In the genomic region with DNA sequence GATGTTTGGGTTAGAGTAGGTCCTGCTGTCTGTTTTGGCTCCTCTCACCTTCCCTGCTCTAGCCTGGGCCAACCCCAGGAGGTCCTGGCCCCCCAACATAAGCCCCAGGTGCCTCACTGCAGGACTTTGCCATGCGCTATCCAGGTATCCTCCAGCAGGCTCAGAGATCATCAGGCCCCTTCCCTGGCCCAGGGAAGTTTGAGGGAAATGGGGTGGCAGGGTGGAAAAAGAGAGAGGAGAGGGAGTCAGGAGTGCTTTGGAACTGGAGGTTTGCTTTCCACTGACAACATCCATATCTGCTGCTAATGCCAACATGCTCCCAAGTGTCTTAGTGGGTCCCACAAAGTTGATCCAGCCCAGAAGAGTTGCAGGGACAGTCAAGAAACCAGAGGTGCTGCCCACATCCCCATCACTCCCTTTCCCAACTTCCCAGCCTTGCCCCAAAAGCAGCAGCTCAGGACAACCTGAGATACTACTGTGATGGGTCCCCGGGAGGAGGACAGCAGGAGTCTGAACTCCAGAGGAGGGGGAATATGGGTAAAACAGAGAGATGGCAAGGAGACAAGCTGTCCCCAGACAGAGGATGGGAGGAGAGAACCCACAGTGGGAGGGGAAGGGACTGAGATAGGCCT, we compare ENCODE assay signal across 9 cellular contexts. TPM values are rescaled to one million over a fixed set of nuclear protein-coding genes. Genes with fewer than 3 reads are reported as not detected.
DNase-seq lines count a peak whose midpoint lies in the region; ATAC-seq, FAIRE-seq and TF ChIP-seq lines count a peak whose summit lies in the region.
"Had no signal": no experiment of that assay in that cellular context is flagged by ENCODE, and none has a peak within 500 bp of the region (broad histone marks: within the 10 kb centered on the region; RNA-seq: fewer than 3 reads in every experiment).

No MANE protein-coding gene starts in this region.

- no peak overlapping the region for H2AFZ ChIP-seq in HepG2 (ENCODE audit: low read length)

- peaks cover 18% of the 10 kb centered on the region for H3K79me2 ChIP-seq in HepG2 (ENCODE audit: insufficient read depth, low read length)

- peaks cover 39% of the 10 kb centered on the region for H3K4me1 ChIP-seq in HUES64 (ENCODE audit: insufficient read depth, low read length)
- H3K4me1 ChIP-seq in breast epithelium = peaks cover 17 to 44% of the 10 kb centered on the region in 2 donors
- peaks cover 67% of the 10 kb centered on the region for H3K4me1 ChIP-seq in HepG2 (ENCODE audit: insufficient read depth, low read length)

- TF ChIP-seq POLR2A in breast epithelium (IDR thresholded peaks at IDR 0.05) = no peak
- TF ChIP-seq POLR2A in HepG2 (IDR thresholded peaks at IDR 0.05; ENCODE audit: insufficient read depth in 1 of 2, low read depth in 2 of 2, low read length in 2 of 2) = no peak

- peak overlapping the region; percentile 95 for H3K4me2 ChIP-seq in HepG2 (ENCODE audit: low read depth, low read length)

- WGBS in HUES64 = 74% methylated on average over 2 of the region's 2 CpGs
- 10% methylated on average over 2 of the region's 2 CpGs for WGBS in HepG2 (ENCODE audit: low lambda C conversion rate)

- TSS peak; percentile 29 for BruUV-seq in HepG2 (replicated peaks; lab: Mats Ljungman, UMichigan)

- intact Hi-C loops in breast epithelium (cut with DNase I; ENCODE audit: low total_unique reads) = no loop called here
- intact Hi-C loops in HepG2 (cut with micrococcal nuclease; ENCODE audit: unreplicated experiment) = no loop called here

- no peak for TF ChIP-seq RAD21 in HepG2 (CRISPR knock-in tag; IDR thresholded peaks at IDR 0.05)

- no peaks in the 10 kb centered on the region for H4K20me1 ChIP-seq in HepG2 (ENCODE audit: insufficient read depth, low read length)

- in situ Hi-C loops in HepG2 (cut with HindIII; ENCODE audit: extremely low pct_ligation_motif_present, low pct_unique_long_range_greater_than_20kb) = no loop called here

- FAIRE-seq in HepG2 (lab: Jason Lieb, UNC) = no peak

- H3K9ac ChIP-seq in HUES64 (ENCODE audit: low read depth, low read length) (peak overlapping the region; percentile 26; the same call in 1 of the 2 replicates), HepG2 (ENCODE audit: insufficient read depth, low read depth, low read length) (peak overlapping the region; percentile 77)

- H3K9me3 ChIP-seq in HUES64 (ENCODE audit: insufficient read depth, low read depth, low read length) (no peaks in the 10 kb centered on the region), breast epithelium (no peaks in the 10 kb centered on the region), HepG2 (ENCODE audit: low read length) (no peaks in the 10 kb centered on the region)

- TF ChIP-seq CTCF in breast epithelium (IDR thresholded peaks at IDR 0.05) (no peak), HepG2 (CRISPR knock-in tag; IDR thresholded peaks at IDR 0.05) (no peak)

- H3K4me3 ChIP-seq in HUES64 (ENCODE audit: low read length) (peak overlapping the region; percentile 41), breast epithelium (peak overlapping the region; percentile 68 to 80 (median 78)), HepG2 (replicated peaks in 1 of 3; ENCODE audit: insufficient read depth in 1 of 3, low read depth in 2 of 3, low read length in 3 of 3) (peak overlapping the region; percentile 59 to 80 (median 74))

- ATAC-seq in HepG2 = no peak
- ATAC-seq: activated CD4-positive, alpha-beta T cell treated with anti-CD3 and anti-CD28 coated beads for 36 hours had no signal

- H3K27me3 ChIP-seq in HUES64 (ENCODE audit: insufficient read depth, low read length) = peaks cover 5% of the 10 kb centered on the region
- H3K27me3 ChIP-seq in breast epithelium = no peaks in the 10 kb centered on the region
- no peaks in the 10 kb centered on the region; a peak in 1 of 5 replicates for H3K27me3 ChIP-seq in HepG2 (ENCODE audit: control insufficient read depth in 1 of 2, insufficient read depth in 2 of 2, low read length in 2 of 2)

- H3K27ac ChIP-seq in HUES64 (ENCODE audit: low read depth, low read length) = peak overlapping the region; percentile 79; the same call in 1 of the 2 replicates
- peak overlapping the region; percentile 97 to 99 for H3K27ac ChIP-seq in breast epithelium
- H3K27ac ChIP-seq in HepG2 (ENCODE audit: extremely low read length, insufficient read depth, low read length) = peak overlapping the region; percentile 89
- peak overlapping the region; percentile 99 for H3K27ac ChIP-seq in substantia nigra (ENCODE audit: low read depth, low read length, poor library complexity, severe bottlenecking)

- POLR2A ChIA-PET in HepG2 (lab: Yijun Ruan, JAX) = interaction anchor here (0.6 to 8.3 kb wide), 14 partner anchors 10 to 450 kb away, joined by 3 to 83 read pairs (median 10); a partner anchor contains a TSS

- H3K36me3 ChIP-seq in HUES64 (ENCODE audit: insufficient read depth, low read length) = peaks cover 4% of the 10 kb centered on the region; the same call in 1 of the 2 replicates
- H3K36me3 ChIP-seq in breast epithelium = no peaks in the 10 kb centered on the region
- 0 out of 5 replicates have a peak, but pooled peaks cover 0 to 6% of the 10 kb centered on the region in 2 experiments for H3K36me3 ChIP-seq in HepG2 (replicated peaks in 1 of 2; ENCODE audit: control insufficient read depth in 1 of 2, insufficient read depth in 2 of 2, low read length in 2 of 2)

- DNase-seq in breast epithelium (ENCODE audit: low spot score in 2 of 2) (no peak), HepG2 (ENCODE audit: low spot score) (no peak), substantia nigra (lab: John Stamatoyannopoulos, UW) (peak in 2 of 49 donors; percentile 58 to 69), RKO (ENCODE audit: low spot score) (no peak)
- no peak for DNase-seq in stimulated activated naive CD4-positive, alpha-beta T cell treated with Interleukin-2 at 50 U/mL for 16 hours (lab: John Stamatoyannopoulos, UW)
- no peak for DNase-seq in activated T-cell treated with anti-CD3 and anti-CD28 coated beads, Interleukin-2, amount 50 U/mL, for 48 hours
- DNase-seq in activated effector memory CD4-positive, alpha-beta T cell treated with anti-CD3 and anti-CD28 coated beads, Interleukin-2, amount 50 U/mL, for 16 hours = no peak

- TF ChIP-seq EP300 in HepG2 (IDR thresholded peaks at IDR 0.05; ENCODE audit: low read depth in 2 of 2, low read length in 2 of 2) = no peak
- no peak for TF ChIP-seq EP300 in HepG2 (CRISPR knock-in tag; IDR thresholded peaks at IDR 0.05; ENCODE audit: borderline replicate concordance)

- CTCF ChIA-PET in HepG2 (lab: Yijun Ruan, JAX; ENCODE audit: low intra/inter-chr PET ratio, low total read pairs) = no interaction called here

RNA-seq across cellular contexts. Expression of a gene that starts 0.7 kb away (rescaled TPM):
- 4.4 TPM for polyA plus RNA-seq in HUES64 (2013, experiment 1 of 2)
- polyA plus RNA-seq in HUES64 (2013, experiment 2 of 2) = 9.8 TPM
- total RNA-seq in breast epithelium = 100 to 1,000 TPM in 2 of 3 donors, 10 to 100 TPM in 1; 65.4 to 228 (median 156) TPM
- total RNA-seq in HepG2 (2016; rRNA removed; fragmentation: Illumina TruSeq; extraction: Trizol) = 3.2 and 8.9 TPM in 2 replicates
- 3.1 and 5.0 TPM in 2 replicates for total RNA-seq in HepG2 (2016; cell fraction: cytosol; rRNA removed; fragmentation: Illumina TruSeq; extraction: Trizol; ENCODE audit: low read depth)
- 2.8 and 9.5 TPM in 2 replicates for total RNA-seq in HepG2 (2016; cell fraction: insoluble cytoplasmic fraction; rRNA removed; fragmentation: Illumina TruSeq; extraction: Trizol)
- 3.1 and 3.8 TPM in 2 replicates for total RNA-seq in HepG2 (2016; cell fraction: membrane; rRNA removed; fragmentation: Illumina TruSeq; extraction: Trizol)
- 13.3 and 14.8 TPM in 2 replicates for total RNA-seq in HepG2 (2016; cell fraction: nucleus; rRNA removed; fragmentation: Illumina TruSeq; extraction: Trizol)
- polyA plus RNA-seq in HepG2 (2011; rRNA removed) = 18.0 and 20.4 TPM in 2 replicates
- polyA plus RNA-seq in HepG2 (2011; cell fraction: cytosol; rRNA removed) = 3.9 and 6.8 TPM in 2 replicates
- 181 and 258 TPM in 2 replicates for polyA plus RNA-seq in HepG2 (2011; cell fraction: nucleus; rRNA removed)
- 13.0 and 15.3 TPM in 2 replicates for polyA plus RNA-seq in HepG2 (2012)
- polyA plus RNA-seq in HepG2 (2016; cell fraction: cytosol; fragmentation: Illumina TruSeq; extraction: Trizol; ENCODE audit: low read depth) = 0.96 and 1.4 TPM in 2 replicates
- polyA plus RNA-seq in HepG2 (2016; cell fraction: insoluble cytoplasmic fraction; fragmentation: Illumina TruSeq; extraction: Trizol; ENCODE audit: low read depth) = 5.7 and 8.2 TPM in 2 replicates
- 2.0 and 4.2 TPM in 2 replicates for polyA plus RNA-seq in HepG2 (2016; cell fraction: membrane; fragmentation: Illumina TruSeq; extraction: Trizol; ENCODE audit: low read depth)
- polyA plus RNA-seq in HepG2 (2016; cell fraction: nucleus; fragmentation: Illumina TruSeq; extraction: Trizol; ENCODE audit: insufficient read depth, low read depth) = 34.1 and 49.0 TPM in 2 replicates
- polyA minus RNA-seq in HepG2 (2011; rRNA and poly(A)+ RNA removed; ENCODE audit: low replicate concordance) = 34.0 and 38.3 TPM in 2 replicates
- 9.9 and 10.3 TPM in 2 replicates for polyA minus RNA-seq in HepG2 (2011; cell fraction: cytosol; rRNA and poly(A)+ RNA removed)
- 63.8 and 80.3 TPM in 2 replicates for polyA minus RNA-seq in HepG2 (2011; cell fraction: nucleus; rRNA and poly(A)+ RNA removed)

RNA-seq across cellular contexts. Expression of a gene that starts 28.6 kb away (rescaled TPM):
- polyA plus RNA-seq in HUES64 (2013, experiment 1 of 2) = 3.9 TPM
- polyA plus RNA-seq in HUES64 (2013, experiment 2 of 2) = 4.8 TPM
- total RNA-seq in breast epithelium (10 to 100 TPM; 31.8 to 45.8 (median 36.3) TPM), HepG2 (2016; rRNA removed; fragmentation: Illumina TruSeq; extraction: Trizol) (9.0 and 9.2 TPM in 2 replicates)
- total RNA-seq in HepG2 (2016; cell fraction: cytosol; rRNA removed; fragmentation: Illumina TruSeq; extraction: Trizol; ENCODE audit: low read depth) = 0.79 and 1.3 TPM in 2 replicates
- 7.9 and 8.6 TPM in 2 replicates for total RNA-seq in HepG2 (2016; cell fraction: insoluble cytoplasmic fraction; rRNA removed; fragmentation: Illumina TruSeq; extraction: Trizol)
- 2.8 and 3.1 TPM in 2 replicates for total RNA-seq in HepG2 (2016; cell fraction: membrane; rRNA removed; fragmentation: Illumina TruSeq; extraction: Trizol)
- 5.1 and 5.3 TPM in 2 replicates for total RNA-seq in HepG2 (2016; cell fraction: nucleus; rRNA removed; fragmentation: Illumina TruSeq; extraction: Trizol)
- polyA plus RNA-seq in HepG2 (2011; rRNA removed) = 9.2 and 10.7 TPM in 2 replicates
- 11.7 and 12.2 TPM in 2 replicates for polyA plus RNA-seq in HepG2 (2011; cell fraction: cytosol; rRNA removed)
- polyA plus RNA-seq in HepG2 (2011; cell fraction: nucleus; rRNA removed) = 12.1 and 12.6 TPM in 2 replicates
- polyA plus RNA-seq in HepG2 (2012) = 6.0 and 9.7 TPM in 2 replicates
- 0.86 and 1.1 TPM in 2 replicates for polyA plus RNA-seq in HepG2 (2016; cell fraction: cytosol; fragmentation: Illumina TruSeq; extraction: Trizol; ENCODE audit: low read depth)
- polyA plus RNA-seq in HepG2 (2016; cell fraction: insoluble cytoplasmic fraction; fragmentation: Illumina TruSeq; extraction: Trizol; ENCODE audit: low read depth) = 11.6 and 12.5 TPM in 2 replicates
- 2.0 and 3.3 TPM in 2 replicates for polyA plus RNA-seq in HepG2 (2016; cell fraction: membrane; fragmentation: Illumina TruSeq; extraction: Trizol; ENCODE audit: low read depth)
- 7.6 and 8.3 TPM in 2 replicates for polyA plus RNA-seq in HepG2 (2016; cell fraction: nucleus; fragmentation: Illumina TruSeq; extraction: Trizol; ENCODE audit: insufficient read depth, low read depth)
- polyA minus RNA-seq in HepG2 (2011; rRNA and poly(A)+ RNA removed; ENCODE audit: low replicate concordance) = 27.5 and 69.5 TPM in 2 replicates
- polyA minus RNA-seq in HepG2 (2011; cell fraction: cytosol; rRNA and poly(A)+ RNA removed) = 8.3 and 10.6 TPM in 2 replicates
- polyA minus RNA-seq in HepG2 (2011; cell fraction: nucleus; rRNA and poly(A)+ RNA removed) = 9.5 and 12.8 TPM in 2 replicates

RNA-seq across cellular contexts. Expression of a gene that starts 44.3 kb away (rescaled TPM):
- polyA plus RNA-seq in HUES64 (2013, experiment 1 of 2) = 342 TPM
- 381 TPM for polyA plus RNA-seq in HUES64 (2013, experiment 2 of 2)
- total RNA-seq in breast epithelium (100 to 1,000 TPM; 600 to 759 (median 614) TPM), HepG2 (2016; rRNA removed; fragmentation: Illumina TruSeq; extraction: Trizol) (548 and 779 TPM in 2 replicates)
- total RNA-seq in HepG2 (2016; cell fraction: cytosol; rRNA removed; fragmentation: Illumina TruSeq; extraction: Trizol; ENCODE audit: low read depth) = 127 and 150 TPM in 2 replicates
- 568 and 746 TPM in 2 replicates for total RNA-seq in HepG2 (2016; cell fraction: insoluble cytoplasmic fraction; rRNA removed; fragmentation: Illumina TruSeq; extraction: Trizol)
- total RNA-seq in HepG2 (2016; cell fraction: membrane; rRNA removed; fragmentation: Illumina TruSeq; extraction: Trizol) = 454 and 551 TPM in 2 replicates
- total RNA-seq in HepG2 (2016; cell fraction: nucleus; rRNA removed; fragmentation: Illumina TruSeq; extraction: Trizol) = 263 and 291 TPM in 2 replicates
- polyA plus RNA-seq in HepG2 (2011; rRNA removed) = 327 and 416 TPM in 2 replicates
- polyA plus RNA-seq in HepG2 (2011; cell fraction: cytosol; rRNA removed) = 501 and 516 TPM in 2 replicates
- 203 and 222 TPM in 2 replicates for polyA plus RNA-seq in HepG2 (2011; cell fraction: nucleus; rRNA removed)
- 450 and 479 TPM in 2 replicates for polyA plus RNA-seq in HepG2 (2012)
- 74.7 and 91.4 TPM in 2 replicates for polyA plus RNA-seq in HepG2 (2016; cell fraction: cytosol; fragmentation: Illumina TruSeq; extraction: Trizol; ENCODE audit: low read depth)
- polyA plus RNA-seq in HepG2 (2016; cell fraction: insoluble cytoplasmic fraction; fragmentation: Illumina TruSeq; extraction: Trizol; ENCODE audit: low read depth) = 445 and 458 TPM in 2 replicates
- polyA plus RNA-seq in HepG2 (2016; cell fraction: membrane; fragmentation: Illumina TruSeq; extraction: Trizol; ENCODE audit: low read depth) = 254 and 316 TPM in 2 replicates
- polyA plus RNA-seq in HepG2 (2016; cell fraction: nucleus; fragmentation: Illumina TruSeq; extraction: Trizol; ENCODE audit: insufficient read depth, low read depth) = 258 and 266 TPM in 2 replicates
- polyA minus RNA-seq in HepG2 (2011; rRNA and poly(A)+ RNA removed; ENCODE audit: low replicate concordance) = 738 and 1,247 TPM in 2 replicates
- 496 and 595 TPM in 2 replicates for polyA minus RNA-seq in HepG2 (2011; cell fraction: cytosol; rRNA and poly(A)+ RNA removed)
- 250 and 365 TPM in 2 replicates for polyA minus RNA-seq in HepG2 (2011; cell fraction: nucleus; rRNA and poly(A)+ RNA removed)

RNA-seq across cellular contexts. Expression of a gene that starts 46.9 kb away (rescaled TPM):
- 4.9 TPM for polyA plus RNA-seq in HUES64 (2013, experiment 1 of 2)
- polyA plus RNA-seq in HUES64 (2013, experiment 2 of 2) = 4.7 TPM
- 100 to 1,000 TPM; 169 to 708 (median 284) TPM for total RNA-seq in breast epithelium
- 2.1 and 3.9 TPM in 2 replicates for total RNA-seq in HepG2 (2016; rRNA removed; fragmentation: Illumina TruSeq; extraction: Trizol)
- 5.3 and 5.9 TPM in 2 replicates for total RNA-seq in HepG2 (2016; cell fraction: cytosol; rRNA removed; fragmentation: Illumina TruSeq; extraction: Trizol; ENCODE audit: low read depth)
- total RNA-seq in HepG2 (2016; cell fraction: insoluble cytoplasmic fraction; rRNA removed; fragmentation: Illumina TruSeq; extraction: Trizol) = 2.5 and 4.7 TPM in 2 replicates
- 3.3 and 3.5 TPM in 2 replicates for total RNA-seq in HepG2 (2016; cell fraction: membrane; rRNA removed; fragmentation: Illumina TruSeq; extraction: Trizol)
- total RNA-seq in HepG2 (2016; cell fraction: nucleus; rRNA removed; fragmentation: Illumina TruSeq; extraction: Trizol) = 1.9 and 3.2 TPM in 2 replicates
- polyA plus RNA-seq in HepG2 (2011; rRNA removed) = 22.6 and 25.2 TPM in 2 replicates
- polyA plus RNA-seq in HepG2 (2011; cell fraction: cytosol; rRNA removed) = 19.0 and 41.0 TPM in 2 replicates
- polyA plus RNA-seq in HepG2 (2011; cell fraction: nucleus; rRNA removed) = 8.4 and 9.6 TPM in 2 replicates
- polyA plus RNA-seq in HepG2 (2012) = 3.4 and 4.6 TPM in 2 replicates
- polyA plus RNA-seq in HepG2 (2016; cell fraction: cytosol; fragmentation: Illumina TruSeq; extraction: Trizol; ENCODE audit: low read depth) = 4.2 and 5.7 TPM in 2 replicates
- polyA plus RNA-seq in HepG2 (2016; cell fraction: insoluble cytoplasmic fraction; fragmentation: Illumina TruSeq; extraction: Trizol; ENCODE audit: low read depth) = 2.0 and 2.4 TPM in 2 replicates
- 3.2 and 3.8 TPM in 2 replicates for polyA plus RNA-seq in HepG2 (2016; cell fraction: membrane; fragmentation: Illumina TruSeq; extraction: Trizol; ENCODE audit: low read depth)
- polyA plus RNA-seq in HepG2 (2016; cell fraction: nucleus; fragmentation: Illumina TruSeq; extraction: Trizol; ENCODE audit: insufficient read depth, low read depth) = 5.4 and 7.5 TPM in 2 replicates
- 9.0 and 27.1 TPM in 2 replicates for polyA minus RNA-seq in HepG2 (2011; rRNA and poly(A)+ RNA removed; ENCODE audit: low replicate concordance)
- polyA minus RNA-seq in HepG2 (2011; cell fraction: cytosol; rRNA and poly(A)+ RNA removed) = 8.7 and 9.5 TPM in 2 replicates
- polyA minus RNA-seq in HepG2 (2011; cell fraction: nucleus; rRNA and poly(A)+ RNA removed) = 0.77 and 1.6 TPM in 2 replicates

RNA-seq across cellular contexts. Expression of a gene that starts 52.7 kb away (rescaled TPM):
- polyA plus RNA-seq in HUES64 (2013, experiment 1 of 2) = not detected
- not detected for polyA plus RNA-seq in HUES64 (2013, experiment 2 of 2)
- total RNA-seq in breast epithelium (under 1 TPM in 2 of 3 donors, not detected in 1; 0.16 to 0.33 TPM), HepG2 (2016; rRNA removed; fragmentation: Illumina TruSeq; extraction: Trizol) (6.1 and 14.9 TPM in 2 replicates)
- 1.3 and 1.6 TPM in 2 replicates for total RNA-seq in HepG2 (2016; cell fraction: cytosol; rRNA removed; fragmentation: Illumina TruSeq; extraction: Trizol; ENCODE audit: low read depth)
- 5.1 and 14.3 TPM in 2 replicates for total RNA-seq in HepG2 (2016; cell fraction: insoluble cytoplasmic fraction; rRNA removed; fragmentation: Illumina TruSeq; extraction: Trizol)
- total RNA-seq in HepG2 (2016; cell fraction: membrane; rRNA removed; fragmentation: Illumina TruSeq; extraction: Trizol) = 3.9 and 5.2 TPM in 2 replicates
- total RNA-seq in HepG2 (2016; cell fraction: nucleus; rRNA removed; fragmentation: Illumina TruSeq; extraction: Trizol) = 20.7 and 23.6 TPM in 2 replicates
- polyA plus RNA-seq in HepG2 (2011; rRNA removed) = 108 and 131 TPM in 2 replicates
- 102 and 125 TPM in 2 replicates for polyA plus RNA-seq in HepG2 (2011; cell fraction: cytosol; rRNA removed)
- 476 and 502 TPM in 2 replicates for polyA plus RNA-seq in HepG2 (2011; cell fraction: nucleus; rRNA removed)
- polyA plus RNA-seq in HepG2 (2012) = 40.7 and 74.1 TPM in 2 replicates
- polyA plus RNA-seq in HepG2 (2016; cell fraction: cytosol; fragmentation: Illumina TruSeq; extraction: Trizol; ENCODE audit: low read depth) = 2.1 and 3.1 TPM in 2 replicates
- polyA plus RNA-seq in HepG2 (2016; cell fraction: insoluble cytoplasmic fraction; fragmentation: Illumina TruSeq; extraction: Trizol; ENCODE audit: low read depth) = 8.4 and 8.5 TPM in 2 replicates
- polyA plus RNA-seq in HepG2 (2016; cell fraction: membrane; fragmentation: Illumina TruSeq; extraction: Trizol; ENCODE audit: low read depth) = 3.3 and 4.5 TPM in 2 replicates
- 40.5 and 42.0 TPM in 2 replicates for polyA plus RNA-seq in HepG2 (2016; cell fraction: nucleus; fragmentation: Illumina TruSeq; extraction: Trizol; ENCODE audit: insufficient read depth, low read depth)
- 0.16 and 255 TPM in 2 replicates for polyA minus RNA-seq in HepG2 (2011; rRNA and poly(A)+ RNA removed; ENCODE audit: low replicate concordance)
- 39.8 and 42.8 TPM in 2 replicates for polyA minus RNA-seq in HepG2 (2011; cell fraction: cytosol; rRNA and poly(A)+ RNA removed)
- 79.3 and 125 TPM in 2 replicates for polyA minus RNA-seq in HepG2 (2011; cell fraction: nucleus; rRNA and poly(A)+ RNA removed)

Comparison
In these comparisons a context has a peak if more than half of its experiments do, and no peak if none do; other contexts are left out.
1. RNA of a gene that starts 0.7 kb away (total RNA-seq): 65.4 to 228 TPM in breast epithelium; 2.8 to 14.8 TPM in HepG2; every median in the first group is over 4 times any median in the second.
2. Peak in every context shown above with its lines, with median percentiles within 50 percentile points of each other: H3K27ac ChIP-seq and H3K4me3 ChIP-seq.